Comparison of ENCODE assay signal across 30 cellular contexts in genomic region chr16:89985219-89985618, GRCh38. TPM values are rescaled to one million over a fixed set of nuclear protein-coding genes. Genes with fewer than 3 reads are reported as not detected.
"Had no signal": no experiment of that assay in that cellular context is flagged by ENCODE, and none has a peak within 500 bp of the region (broad histone marks: within the 10 kb centered on the region; RNA-seq: fewer than 3 reads in every experiment).

No MANE protein-coding gene starts in this region.

- H3K36me3 ChIP-seq: breast epithelium had no signal

- H3K27ac ChIP-seq: adrenal gland, ascending aorta, breast epithelium, cardiac muscle cell, colonic mucosa, epithelial cell of prostate, esophagus squamous epithelium had no signal

- H3K4me1 ChIP-seq: adrenal gland, ascending aorta, breast epithelium, colonic mucosa had no signal

- H3K4me1 Mint-ChIP-seq: activated naive CD4-positive, alpha-beta T cell treated with anti-CD3 and anti-CD28 coated beads, Interleukin-2, amount 50 U/mL, for 24 hours; brain; WTC11 had no signal

- H3K4me3 ChIP-seq: adrenal gland, ascending aorta, breast epithelium, cardiac muscle cell, colonic mucosa, esophagus squamous epithelium had no signal

- H3K27me3 ChIP-seq: adrenal gland, ascending aorta, breast epithelium, cardiac muscle cell, colonic mucosa, esophagus squamous epithelium had no signal

- H3K27me3 Mint-ChIP-seq: activated CD4-positive, alpha-beta memory T cell treated with anti-CD3 and anti-CD28 coated beads for 36 hours; activated CD8-positive, alpha-beta memory T cell treated with anti-CD3 and anti-CD28 coated beads, Interleukin-2, amount 10 ng/mL, durations not matched to agents 7 days and 5 days; activated naive CD4-positive, alpha-beta T cell treated with anti-CD3 and anti-CD28 coated beads, Interleukin-2, amount 50 U/mL, for 24 hours; activated naive CD8-positive, alpha-beta T cell treated with anti-CD3 and anti-CD28 coated beads for 36 hours; activated naive CD8-positive, alpha-beta T cell treated with anti-CD3 and anti-CD28 coated beads, Interleukin-2, amount 50 U/mL, for 24 hours; brain had no signal

- ATAC-seq: activated CD8-positive, alpha-beta memory T cell treated with anti-CD3 and anti-CD28 coated beads, Interleukin-2, amount 10 ng/mL, durations not matched to agents 7 days and 5 days; activated CD8-positive, alpha-beta T cell treated with anti-CD3 and anti-CD28 coated beads, Interleukin-2, amount 10 ng/mL, durations not matched to agents 7 days and 5 days; activated naive CD8-positive, alpha-beta T cell treated with anti-CD3 and anti-CD28 coated beads, Interleukin-2, amount 50 U/mL, for 24 hours; WTC11 had no signal

- H3K9me3 ChIP-seq: adrenal gland, ascending aorta, breast epithelium, colonic mucosa, esophagus squamous epithelium had no signal

- H3K9me3 Mint-ChIP-seq: activated CD4-positive, alpha-beta memory T cell treated with anti-CD3 and anti-CD28 coated beads for 36 hours; activated naive CD4-positive, alpha-beta T cell treated with anti-CD3 and anti-CD28 coated beads for 36 hours; activated naive CD4-positive, alpha-beta T cell treated with anti-CD3 and anti-CD28 coated beads, Interleukin-2, amount 50 U/mL, for 24 hours; activated naive CD8-positive, alpha-beta T cell treated with anti-CD3 and anti-CD28 coated beads for 36 hours; activated naive CD8-positive, alpha-beta T cell treated with anti-CD3 and anti-CD28 coated beads, Interleukin-2, amount 50 U/mL, for 24 hours; activated T-helper 1 cell treated with anti-CD3 and anti-CD28 coated beads, Interleukin-12 subunit alpha, Interleukin-12 subunit beta, Interleukin-2, Interleukin-4 antibody, amounts not matched to agents 30 ng/mL and 10 ng/mL and 1 ng/mL, durations not matched to agents 14 hours and 24 hours and 36 hours; activated T-helper 2 cell treated with anti-CD3 and anti-CD28 coated beads, Interferon-gamma antibody, Interleukin-2, Interleukin-4, amounts not matched to agents 10 μg/mL and 5 μg/mL and 100 μg/mL, durations not matched to agents 14 hours and 24 hours and 36 hours; brain; WTC11 had no signal

- H3K27ac Mint-ChIP-seq: activated CD8-positive, alpha-beta T cell treated with anti-CD3 and anti-CD28 coated beads, Interleukin-2, amount 10 ng/mL, durations not matched to agents 7 days and 5 days; activated naive CD4-positive, alpha-beta T cell treated with anti-CD3 and anti-CD28 coated beads for 36 hours; activated naive CD4-positive, alpha-beta T cell treated with anti-CD3 and anti-CD28 coated beads, Interleukin-2, amount 50 U/mL, for 24 hours; activated naive CD8-positive, alpha-beta T cell treated with anti-CD3 and anti-CD28 coated beads for 36 hours; activated naive CD8-positive, alpha-beta T cell treated with anti-CD3 and anti-CD28 coated beads, Interleukin-2, amount 50 U/mL, for 24 hours; activated T-helper 1 cell treated with anti-CD3 and anti-CD28 coated beads, Interleukin-12 subunit alpha, Interleukin-12 subunit beta, Interleukin-2, Interleukin-4 antibody, amounts not matched to agents 30 ng/mL and 10 ng/mL and 1 ng/mL, durations not matched to agents 14 hours and 24 hours and 36 hours; activated T-helper 2 cell treated with anti-CD3 and anti-CD28 coated beads, Interferon-gamma antibody, Interleukin-2, Interleukin-4, amounts not matched to agents 10 μg/mL and 5 μg/mL and 100 μg/mL, durations not matched to agents 14 hours and 24 hours and 36 hours; brain; WTC11 had no signal

- DNase-seq: activated CD4-positive, alpha-beta memory T cell treated with anti-CD3 and anti-CD28 coated beads for 36 hours; activated CD4-positive, alpha-beta T cell treated with anti-CD3 and anti-CD28 coated beads for 1 hour; activated CD4-positive, alpha-beta T cell treated with anti-CD3 and anti-CD28 coated beads for 48 hours; activated CD8-positive, alpha-beta memory T cell treated with anti-CD3 and anti-CD28 coated beads, Interleukin-2, amount 10 ng/mL, durations not matched to agents 7 days and 5 days; activated CD8-positive, alpha-beta memory T cell treated with anti-CD3 and anti-CD28 coated beads, Interleukin-2, amount 50 U/mL, for 4 hours; activated CD8-positive, alpha-beta T cell treated with anti-CD3 and anti-CD28 coated beads, Interleukin-2, amount 10 ng/mL, durations not matched to agents 7 days and 5 days; activated effector memory CD4-positive, alpha-beta T cell treated with anti-CD3 and anti-CD28 coated beads, Interleukin-2, amount 50 U/mL, for 16 hours; activated naive CD4-positive, alpha-beta T cell treated with anti-CD3 and anti-CD28 coated beads for 36 hours; activated naive CD8-positive, alpha-beta T cell treated with anti-CD3 and anti-CD28 coated beads for 36 hours; activated naive CD8-positive, alpha-beta T cell treated with anti-CD3 and anti-CD28 coated beads, Interleukin-2, amount 50 U/mL, for 24 hours; activated T-cell treated with anti-CD3 and anti-CD28 coated beads, Interleukin-2, amount 50 U/mL, for 1 hour; activated T-cell treated with anti-CD3 and anti-CD28 coated beads, Interleukin-2, amount 50 U/mL, for 48 hours; adrenal gland; central memory CD4-positive, alpha-beta T cell; cerebellar nuclear complex; colonic mucosa; effector CD8-positive, alpha-beta T cell; esophagus squamous epithelium; foreskin melanocyte; head of caudate nucleus; T-helper 2 cell had no signal

- H3K4me3 Mint-ChIP-seq: activated CD4-positive, alpha-beta memory T cell treated with anti-CD3 and anti-CD28 coated beads for 36 hours; activated CD8-positive, alpha-beta memory T cell treated with anti-CD3 and anti-CD28 coated beads, Interleukin-2, amount 10 ng/mL, durations not matched to agents 7 days and 5 days; activated CD8-positive, alpha-beta T cell treated with anti-CD3 and anti-CD28 coated beads, Interleukin-2, amount 10 ng/mL, durations not matched to agents 7 days and 5 days; activated naive CD4-positive, alpha-beta T cell treated with anti-CD3 and anti-CD28 coated beads for 36 hours; activated naive CD4-positive, alpha-beta T cell treated with anti-CD3 and anti-CD28 coated beads, Interleukin-2, amount 50 U/mL, for 24 hours; activated naive CD8-positive, alpha-beta T cell treated with anti-CD3 and anti-CD28 coated beads for 36 hours; activated naive CD8-positive, alpha-beta T cell treated with anti-CD3 and anti-CD28 coated beads, Interleukin-2, amount 50 U/mL, for 24 hours; activated T-helper 1 cell treated with anti-CD3 and anti-CD28 coated beads, Interleukin-12 subunit alpha, Interleukin-12 subunit beta, Interleukin-2, Interleukin-4 antibody, amounts not matched to agents 30 ng/mL and 10 ng/mL and 1 ng/mL, durations not matched to agents 14 hours and 24 hours and 36 hours; brain; WTC11 had no signal

RNA-seq across cellular contexts. Expression of gene DBNDD1, which starts 34.0 kb away (rescaled TPM):
- total RNA-seq: activated CD8-positive, alpha-beta memory T cell treated with anti-CD3 and anti-CD28 coated beads, Interleukin-2, amount 10 ng/mL, durations not matched to agents 7 days and 5 days had no signal
